Comparison of ENCODE assay signal across 8 cellular contexts in the genomic region with DNA sequence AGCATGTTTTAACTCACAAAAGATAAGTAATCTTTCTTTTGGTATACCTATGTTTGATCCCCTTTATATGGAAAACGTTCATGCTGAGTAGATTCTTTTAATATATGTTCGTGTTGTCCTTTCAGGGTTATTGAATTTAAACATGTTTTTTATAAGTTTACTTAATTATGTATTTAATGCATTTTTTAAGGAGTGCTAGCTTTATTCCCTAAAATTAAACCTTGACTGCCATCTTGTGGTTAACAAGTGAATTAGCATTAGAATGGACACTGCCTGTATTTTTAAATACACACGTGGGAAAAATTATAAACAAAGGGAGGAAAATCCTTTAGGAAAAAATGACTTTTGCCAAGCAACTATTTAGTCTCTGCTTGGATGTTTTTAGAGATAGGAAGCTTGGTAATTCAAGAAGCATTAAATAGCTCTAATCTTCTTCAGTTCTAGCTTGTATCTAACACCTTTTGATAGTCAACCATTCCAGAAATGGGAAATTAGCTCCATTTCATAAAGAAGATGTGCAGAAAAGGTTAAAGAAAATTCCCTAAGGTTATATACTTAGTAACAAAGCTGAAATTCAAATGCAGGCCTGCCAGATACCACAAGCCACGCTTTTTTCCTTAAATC. TPM values are rescaled to one million over a fixed set of nuclear protein-coding genes. Genes with fewer than 3 reads are reported as not detected.
DNase-seq lines count a peak whose midpoint lies in the region; ATAC-seq and TF ChIP-seq lines count a peak whose summit lies in the region.

No MANE protein-coding gene starts in this region.

- H3K4me1 ChIP-seq in breast epithelium (no peaks in the 10 kb centered on the region), right lobe of liver (peaks cover 0 to 13% (median 0%) of the 10 kb centered on the region in 4 donors)

- no peaks in the 10 kb centered on the region for H3K36me3 ChIP-seq in breast epithelium
- H3K36me3 ChIP-seq in right lobe of liver, result no peaks in the 10 kb centered on the region

- peak; percentile 54 to 87 (median 77) for TF ChIP-seq CTCF in breast epithelium (IDR thresholded peaks at IDR 0.05)
- TF ChIP-seq CTCF in right lobe of liver (IDR thresholded peaks at IDR 0.05), result peak; percentile 71 to 78 (median 74)

- intact Hi-C loops in Right ventricle myocardium superior (cut with DNase I), result no loop called here
- intact Hi-C loops in Right ventricle myocardium inferior (cut with DNase I), result loop anchor here (2.0 to 10.0 kb wide), 4 partner anchors 472 to 690 kb away; partner anchors contain the start of gene ROR1
- intact Hi-C loops in breast epithelium (cut with DNase I; ENCODE audit: low total_unique reads), result no loop called here
- intact Hi-C loops in right lobe of liver (cut with DNase I), result loop anchor here (10.0 kb wide), 2 partner anchors 552 to 632 kb away; no protein-coding TSS in a partner anchor

- H3K27ac ChIP-seq in breast epithelium, result no peak overlapping the region
- H3K27ac ChIP-seq in right lobe of liver, result no peak overlapping the region

- H3K4me3 ChIP-seq in breast epithelium, result no peak overlapping the region
- H3K4me3 ChIP-seq in right lobe of liver, result peak overlapping the region in 2 of 3 donors; percentile 45 to 49

- ATAC-seq in Right ventricle myocardium superior (ENCODE audit: poor library complexity) (peak; percentile 64), Right ventricle myocardium inferior (no peak), right lobe of liver (peak; percentile 55 to 75 (median 68)), GM21723 (IDR thresholded peaks at IDR 0.05; ENCODE audit: unreplicated experiment) (no peak), GM19023 (IDR thresholded peaks at IDR 0.05; ENCODE audit: unreplicated experiment) (no peak)

- no peaks in the 10 kb centered on the region for H3K9me3 ChIP-seq in breast epithelium
- H3K9me3 ChIP-seq in right lobe of liver, result no peaks in the 10 kb centered on the region

- TF ChIP-seq POLR2A in breast epithelium (IDR thresholded peaks at IDR 0.05) (no peak), right lobe of liver (IDR thresholded peaks at IDR 0.05) (no peak)

- WGBS in right lobe of liver (ENCODE audit: insufficient coverage, low coverage, low lambda C conversion rate, missing lambda C conversion rate), result 7% methylated on average over 4 of the region's 4 CpGs

- H3K27me3 ChIP-seq in breast epithelium, result no peaks in the 10 kb centered on the region
- H3K27me3 ChIP-seq in right lobe of liver, result no peaks in the 10 kb centered on the region

- no peak for DNase-seq in Right ventricle myocardium superior
- no peak for DNase-seq in Right ventricle myocardium inferior (ENCODE audit: missing footprints)
- DNase-seq in NCI-H345 (lab: John Stamatoyannopoulos, UW), result peak; percentile 43
- no peak for DNase-seq in breast epithelium (ENCODE audit: low spot score in 2 of 2)
- DNase-seq in right lobe of liver, result no peak
- DNase-seq in stimulated activated CD4-positive, alpha-beta T cell treated with anti-CD3 and anti-CD28 coated beads, Interleukin-1b, Interleukin-23, amount 100 ng/mL, for 48 hours, result no peak

RNA-seq across cellular contexts. Expression of gene UBE2U, which starts 43.0 kb away (rescaled TPM):
- total RNA-seq in Right ventricle myocardium superior, result 1.2 TPM
- 0.95 TPM for total RNA-seq in Right ventricle myocardium inferior
- total RNA-seq in breast epithelium, result not detected
- total RNA-seq in right lobe of liver, result not detected

Comparison
In these comparisons a context has a peak if more than half of its experiments do, and no peak if none do; other contexts are left out.
1. ATAC-seq: peak in Right ventricle myocardium superior (single experiment) and right lobe of liver (4 of 4); none in Right ventricle myocardium inferior (single experiment), GM21723 (single experiment) and GM19023 (single experiment).
2. intact Hi-C loops: an anchor here in Right ventricle myocardium inferior (2.0 to 10.0 kb wide) and right lobe of liver (10.0 kb wide); none called in Right ventricle myocardium superior and breast epithelium.
3. H3K4me3 ChIP-seq: peak in right lobe of liver (2 of 3); none in breast epithelium (0 of 3).